Comparison of ENCODE assay signal across 9 cellular contexts in genomic region chr2:237590272-237591020, GRCh38. TPM values are rescaled to one million over a fixed set of nuclear protein-coding genes. Genes with fewer than 3 reads are reported as not detected.
DNase-seq lines count a peak whose midpoint lies in the region; ATAC-seq, FAIRE-seq and TF ChIP-seq lines count a peak whose summit lies in the region.
"Had no signal": no experiment of that assay in that cellular context is flagged by ENCODE, and none has a peak within 500 bp of the region (broad histone marks: within the 10 kb centered on the region; RNA-seq: fewer than 3 reads in every experiment).

RAB17 (minus strand) TSS chr2:237590734; CDS start chr2:237586154, 4,580 bp downstream.

- TF ChIP-seq POLR2A in tibial nerve (IDR thresholded peaks at IDR 0.05) (no peak), GM12891 (IDR thresholded peaks at IDR 0.05; ENCODE audit: low read depth, low read length) (no peak)

- no peaks in the 10 kb centered on the region for H3K27me3 ChIP-seq in tibial nerve

- POLR2A ChIA-PET in activated naive CD8-positive, alpha-beta T cell treated with anti-CD3 and anti-CD28 coated beads, Interleukin-2, amount 10 ng/mL, durations not matched to agents 7 days and 5 days (lab: Charles Lee): interaction anchor here (1.5 kb wide), 1 partner anchor 13 kb away, joined by 4 read pairs; no protein-coding TSS in a partner anchor

- H3K36me3 Mint-ChIP-seq in activated naive CD8-positive, alpha-beta T cell treated with anti-CD3 and anti-CD28 coated beads, Interleukin-2, amount 10 ng/mL, durations not matched to agents 7 days and 5 days: no peaks in the 10 kb centered on the region

- H3K36me3 ChIP-seq in tibial nerve: no peaks in the 10 kb centered on the region

- peaks cover 3% of the 10 kb centered on the region for H3K27me3 Mint-ChIP-seq in activated naive CD8-positive, alpha-beta T cell treated with anti-CD3 and anti-CD28 coated beads, Interleukin-2, amount 10 ng/mL, durations not matched to agents 7 days and 5 days

- no peak for TF ChIP-seq EP300 in tibial nerve (IDR thresholded peaks at IDR 0.05)

- no peak for ATAC-seq in activated naive CD8-positive, alpha-beta T cell treated with anti-CD3 and anti-CD28 coated beads, Interleukin-2, amount 10 ng/mL, durations not matched to agents 7 days and 5 days (ENCODE audit: low read depth)
- ATAC-seq in HG02642 (IDR thresholded peaks at IDR 0.05; ENCODE audit: poor library complexity, unreplicated experiment) (no peak), GM19395 (IDR thresholded peaks at IDR 0.05; ENCODE audit: unreplicated experiment) (no peak)

- H3K27ac Mint-ChIP-seq in activated naive CD8-positive, alpha-beta T cell treated with anti-CD3 and anti-CD28 coated beads, Interleukin-2, amount 10 ng/mL, durations not matched to agents 7 days and 5 days: peak within 1 kb of the TSS; percentile 56

- H3K4me1 ChIP-seq in tibial nerve: peaks cover 0 to 16% (median 5%) of the 10 kb centered on the region in 4 donors

- no peak for TF ChIP-seq CTCF in tibial nerve (IDR thresholded peaks at IDR 0.05)

- peak within 1 kb of the TSS; percentile 53 for H3K4me3 Mint-ChIP-seq in activated naive CD8-positive, alpha-beta T cell treated with anti-CD3 and anti-CD28 coated beads, Interleukin-2, amount 10 ng/mL, durations not matched to agents 7 days and 5 days

- peak within 1 kb of the TSS in 3 of 4 donors; percentile 5 to 44 (median 38) for H3K27ac ChIP-seq in tibial nerve

- DNase-seq in NCI-H345 (lab: John Stamatoyannopoulos, UW): peak; percentile 7
- DNase-seq in NCI-H345 treated with DMSO at 0.1 percent for 48 hours (lab: John Stamatoyannopoulos, UW; ENCODE audit: unreplicated experiment): no peak
- DNase-seq in activated naive CD8-positive, alpha-beta T cell treated with anti-CD3 and anti-CD28 coated beads, Interleukin-2, amount 10 ng/mL, durations not matched to agents 7 days and 5 days: no peak
- DNase-seq in islet precursor cell: peak; percentile 92
- no peak for DNase-seq in tibial nerve (ENCODE audit: low spot score in 2 of 2)
- no peak for DNase-seq in GM12891 (ENCODE audit: insufficient read length, low spot score)

- FAIRE-seq in GM12891 (lab: Jason Lieb, UNC): no peak

- H3K9me3 ChIP-seq in tibial nerve: peaks cover 0 to 6% (median 0%) of the 10 kb centered on the region in 4 donors

- 45 to 57% methylated on average over 8 to 15 of the region's 15 CpGs for WGBS in tibial nerve, 2 donors

- H3K9me3 Mint-ChIP-seq in activated naive CD8-positive, alpha-beta T cell treated with anti-CD3 and anti-CD28 coated beads, Interleukin-2, amount 10 ng/mL, durations not matched to agents 7 days and 5 days: no peaks in the 10 kb centered on the region

- H3K4me3 ChIP-seq in tibial nerve: peak within 1 kb of the TSS in 1 of 4 donors; percentile 9

- H3K4me1 Mint-ChIP-seq in activated naive CD8-positive, alpha-beta T cell treated with anti-CD3 and anti-CD28 coated beads, Interleukin-2, amount 10 ng/mL, durations not matched to agents 7 days and 5 days: peaks cover 8% of the 10 kb centered on the region

TF ChIP-seq in GM12891, 5 proteins besides CTCF, POLR2A, EP300 and RAD21:
- TF ChIP-seq POU2F2 (IDR thresholded peaks at IDR 0.05; ENCODE audit: low read depth, low read length): no peak
- no peak for TF ChIP-seq PAX5 (IDR thresholded peaks at IDR 0.05; ENCODE audit: insufficient read depth, low read length, severe bottlenecking)
- no peak for TF ChIP-seq POLR2AphosphoS5 (IDR thresholded peaks at IDR 0.05; ENCODE audit: low read depth, low read length)
- TF ChIP-seq SPI1 (IDR thresholded peaks at IDR 0.05; ENCODE audit: low read depth, low read length): no peak
- no peak for TF ChIP-seq TAF1 (IDR thresholded peaks at IDR 0.05; ENCODE audit: low read depth, low read length)

RNA-seq across cellular contexts. Expression of gene RAB17, which starts in this region (rescaled TPM):
- not detected for total RNA-seq in activated naive CD8-positive, alpha-beta T cell treated with anti-CD3 and anti-CD28 coated beads, Interleukin-2, amount 10 ng/mL, durations not matched to agents 7 days and 5 days
- total RNA-seq in tibial nerve: 1 to 10 TPM in 1 of 4 donors, under 1 TPM in 1, not detected in 2; 0.63 to 2.1 TPM
- polyA plus RNA-seq in GM12891 (2012; ENCODE audit: low read depth, missing spikeins): not detected
- total RNA-seq: activated CD8-positive, alpha-beta memory T cell treated with anti-CD3 and anti-CD28 coated beads for 36 hours had no signal

Comparison
In these comparisons a context has a peak if more than half of its experiments do, and no peak if none do; other contexts are left out.
1. DNase-seq: peak in NCI-H345 (single experiment) and islet precursor cell (single experiment); none in NCI-H345 treated with DMSO at 0.1 percent for 48 hours (single experiment), activated naive CD8-positive, alpha-beta T cell treated with anti-CD3 and anti-CD28 coated beads, Interleukin-2, amount 10 ng/mL, durations not matched to agents 7 days and 5 days (single experiment), tibial nerve (0 of 2) and GM12891 (single experiment).